10 cellular contexts compared by ENCODE assay signal in the genomic region with DNA sequence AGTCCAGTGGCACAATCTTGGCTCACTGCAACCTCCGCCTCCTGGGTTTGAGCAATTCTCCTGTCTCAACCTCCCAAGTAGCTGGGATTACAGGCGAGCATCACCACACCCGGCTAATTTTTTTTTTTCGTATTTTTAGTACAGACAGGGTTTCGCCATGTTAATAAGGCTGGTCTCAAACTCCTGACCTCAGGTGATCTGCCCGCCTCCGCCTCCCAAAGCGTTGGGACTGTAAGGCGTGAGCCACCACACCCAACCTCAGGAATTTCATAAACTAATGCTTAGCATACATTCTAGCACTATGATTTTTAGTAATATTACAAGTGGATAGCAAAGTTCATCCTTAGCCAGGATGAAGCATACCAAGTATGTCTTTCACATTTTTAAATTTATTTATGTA.
"Had no signal": no experiment of that assay in that cellular context is flagged by ENCODE, and none has a peak within 500 bp of the region (broad histone marks: within the 10 kb centered on the region; RNA-seq: fewer than 3 reads in every experiment).

No MANE protein-coding gene starts in this region.

- H3K36me3 ChIP-seq: HAP-1 had no signal

- DNase-seq: GM23248, GOT3, H7, H9, HCEC 1CT, HFFc6 had no signal

- H3K4me3 ChIP-seq: GM23248, HAP-1 had no signal

- ATAC-seq: HCT116 had no signal

- H2AFZ ChIP-seq: GM23248 had no signal

- H3K9me3 ChIP-seq: HAP-1 had no signal

- H3K4me3 Mint-ChIP-seq: HFFc6 had no signal

- H3K27ac Mint-ChIP-seq: HFFc6 had no signal

- H3K9me3 Mint-ChIP-seq: H9, HFFc6 had no signal

- FAIRE-seq: H1, H54 had no signal

- H3K27ac ChIP-seq: GM23248 had no signal

- H3K9ac ChIP-seq: GM23248 had no signal
